ENCODE assay signal across 1 cellular context in the genomic region with DNA sequence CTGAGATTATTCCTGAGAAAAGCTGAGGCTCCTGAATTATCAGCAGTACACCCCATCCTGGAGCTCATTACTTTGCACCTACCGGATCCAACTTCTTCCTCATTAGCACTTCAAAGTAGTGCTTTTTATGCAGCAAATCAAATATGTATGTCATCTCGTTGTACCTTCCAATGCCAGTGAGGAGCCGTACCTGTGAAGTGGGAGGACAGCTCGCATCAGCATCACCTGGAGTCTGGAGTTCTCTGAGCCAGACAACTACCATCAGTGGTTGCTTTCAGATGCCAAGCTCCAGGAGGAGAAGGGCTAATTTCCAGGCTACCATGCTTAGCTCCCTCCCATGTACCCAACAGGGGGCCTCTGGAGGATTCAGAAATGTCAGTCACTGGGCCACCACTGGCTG.
TF ChIP-seq lines count a peak whose summit lies in the region.

No MANE protein-coding gene starts in this region.

TF ChIP-seq in GM23338, 12 proteins besides CTCF, POLR2A, EP300 and RAD21 (continued from another document):
- no peak for TF ChIP-seq ZNF331 (CRISPR knock-in tag; IDR thresholded peaks at IDR 0.05; ENCODE audit: low read depth)
- no peak for TF ChIP-seq JUNB (IDR thresholded peaks at IDR 0.05; ENCODE audit: unreplicated experiment)
- no peak for TF ChIP-seq EZH2phosphoT487 (IDR thresholded peaks at IDR 0.05; ENCODE audit: unreplicated experiment)
TF ChIP-seq in GM23338: peak in this region for 0.
